In genomic region chr3:128597900-128598299, GRCh38 we compare ENCODE assay signal across 21 cellular contexts.
"Had no signal": no experiment of that assay in that cellular context is flagged by ENCODE, and none has a peak within 500 bp of the region (broad histone marks: within the 10 kb centered on the region; RNA-seq: fewer than 3 reads in every experiment).

No MANE protein-coding gene starts in this region.

- H3K27ac Mint-ChIP-seq: activated T-helper 2 cell treated with anti-CD3 and anti-CD28 coated beads, Interferon-gamma antibody, Interleukin-2, Interleukin-4, amounts not matched to agents 10 μg/mL and 5 μg/mL and 100 μg/mL, durations not matched to agents 14 hours and 24 hours and 36 hours; endodermal cell; natural killer cell had no signal

- H3K4me1 ChIP-seq: body of pancreas, foreskin keratinocyte, psoas muscle, suprapubic skin had no signal

- H3K27me3 ChIP-seq: body of pancreas, foreskin keratinocyte, suprapubic skin had no signal

- H3K4me3 ChIP-seq: body of pancreas, mucosa of descending colon, psoas muscle, suprapubic skin had no signal

- H3K27ac ChIP-seq: body of pancreas, foreskin keratinocyte, psoas muscle, suprapubic skin had no signal

- H3K4me3 Mint-ChIP-seq: endodermal cell, natural killer cell had no signal

- H3K36me3 ChIP-seq: suprapubic skin had no signal

- H3K9me3 Mint-ChIP-seq: activated T-helper 2 cell treated with anti-CD3 and anti-CD28 coated beads, Interferon-gamma antibody, Interleukin-2, Interleukin-4, amounts not matched to agents 10 μg/mL and 5 μg/mL and 100 μg/mL, durations not matched to agents 14 hours and 24 hours and 36 hours; endodermal cell; natural killer cell had no signal

- H3K4me1 Mint-ChIP-seq: endodermal cell had no signal

- H3K36me3 Mint-ChIP-seq: natural killer cell had no signal

- DNase-seq: activated CD4-positive, alpha-beta T cell treated with anti-CD3 and anti-CD28 coated beads, Interleukin-2, amount 50 U/mL, for 1 hour; activated CD4-positive, CD25-positive, alpha-beta regulatory T cell; activated naive CD4-positive, alpha-beta T cell treated with anti-CD3 and anti-CD28 coated beads, Interleukin-2, amount 50 U/mL, for 16 hours; body of pancreas; dermis blood vessel endothelial cell; endodermal cell; erythroblast; foreskin keratinocyte; head of caudate nucleus; mammary epithelial cell; natural killer cell; nucleus accumbens; psoas muscle; stimulated activated CD4-positive, alpha-beta T cell treated with anti-CD3 and anti-CD28 coated beads, Interleukin-2, amount 100 ng/mL, for 24 hours; stimulated activated naive CD4-positive, alpha-beta T cell treated with Interleukin-2 at 50 U/mL for 16 hours; T-helper 2 cell had no signal

- H3K9me3 ChIP-seq: body of pancreas, mucosa of descending colon, psoas muscle, suprapubic skin had no signal

- ATAC-seq: body of pancreas, foreskin keratinocyte, left lobe of liver, mucosa of descending colon, natural killer cell, psoas muscle, sciatic nerve had no signal
